Comparison of ENCODE assay signal across 14 cellular contexts in genomic region chrX:40087574-40088298, GRCh38. TPM values are rescaled to one million over a fixed set of nuclear protein-coding genes. Genes with fewer than 3 reads are reported as not detected.
DNase-seq lines count a peak whose midpoint lies in the region; ATAC-seq and TF ChIP-seq lines count a peak whose summit lies in the region.
"Had no signal": no experiment of that assay in that cellular context is flagged by ENCODE, and none has a peak within 500 bp of the region (broad histone marks: within the 10 kb centered on the region; RNA-seq: fewer than 3 reads in every experiment).

No MANE protein-coding gene starts in this region.

- intact Hi-C loops in tibial artery (cut with DNase I; ENCODE audit: low total_unique reads), result no loop called here

- peak overlapping the region; percentile 36 for H3K27ac Mint-ChIP-seq in chondrocyte (ENCODE audit: unreplicated experiment)
- H3K27ac Mint-ChIP-seq: activated CD4-positive, alpha-beta T cell treated with anti-CD3 and anti-CD28 coated beads, Interleukin-2, amount 10 ng/mL, durations not matched to agents 24 days and 14 days; T-helper 17 cell had no signal

- no peaks in the 10 kb centered on the region for H3K36me3 Mint-ChIP-seq in chondrocyte (ENCODE audit: low read depth)

- no peak for DNase-seq in chondrocyte (ENCODE audit: low spot score)
- no peak for DNase-seq in tibial artery
- no peak for DNase-seq in stimulated activated naive CD4-positive, alpha-beta T cell (lab: John Stamatoyannopoulos, UW)
- no peak for DNase-seq in A172 (ENCODE audit: low spot score)
- no peak for DNase-seq in stimulated activated CD4-positive, alpha-beta T cell treated with anti-CD3 and anti-CD28 coated beads, Interleukin-4, amount 100 ng/mL, for 24 hours
- DNase-seq: activated CD4-positive, alpha-beta T cell treated with anti-CD3 and anti-CD28 coated beads, Interleukin-2, amount 10 ng/mL, durations not matched to agents 24 days and 14 days; activated T-cell treated with anti-CD3 and anti-CD28 coated beads, Interleukin-2, amount 50 U/mL, for 4 hours; amygdala; CD4-positive, alpha-beta memory T cell; NCI-H345; T-helper 17 cell had no signal

- H3K27me3 Mint-ChIP-seq in chondrocyte (ENCODE audit: low read depth), result no peaks in the 10 kb centered on the region
- H3K27me3 Mint-ChIP-seq: activated CD4-positive, alpha-beta T cell treated with anti-CD3 and anti-CD28 coated beads, Interleukin-2, amount 10 ng/mL, durations not matched to agents 24 days and 14 days; CD4-positive, alpha-beta memory T cell; T-helper 17 cell had no signal

- TF ChIP-seq CTCF in chondrocyte (IDR thresholded peaks at IDR 0.05), result no peak
- TF ChIP-seq CTCF in tibial artery (IDR thresholded peaks at IDR 0.05), result no peak

- 9% methylated on average over 3 of the region's 11 CpGs; no CpG with 5 or more reads in 1 of the 2 experiments for WGBS in mesodermal cell (ENCODE audit: insufficient coverage in 2 of 2), 2 experiments

- no peak overlapping the region for H3K9ac ChIP-seq in HUES48 (ENCODE audit: low read depth, low read length)

- H3K9me3 Mint-ChIP-seq in chondrocyte (ENCODE audit: low read depth), result no peaks in the 10 kb centered on the region
- H3K9me3 Mint-ChIP-seq: activated CD4-positive, alpha-beta T cell treated with anti-CD3 and anti-CD28 coated beads, Interleukin-2, amount 10 ng/mL, durations not matched to agents 24 days and 14 days; activated T-cell treated with anti-CD3 and anti-CD28 coated beads, Interleukin-2, amount 50 U/mL, for 4 hours had no signal

- no peak for ATAC-seq in GM18907 (IDR thresholded peaks at IDR 0.05; ENCODE audit: unreplicated experiment)
- ATAC-seq: activated T-cell treated with anti-CD3 and anti-CD28 coated beads, Interleukin-2, amount 50 U/mL, for 4 hours; T-helper 17 cell had no signal

- H3K36me3 ChIP-seq in HUES48 (ENCODE audit: control insufficient read depth, insufficient read depth, low read length) (no peaks in the 10 kb centered on the region), mesodermal cell (ENCODE audit: control insufficient read depth, insufficient read depth, low read length) (no peaks in the 10 kb centered on the region), tibial artery (no peaks in the 10 kb centered on the region)

- H3K4me3 Mint-ChIP-seq in chondrocyte (ENCODE audit: unreplicated experiment), result no peak overlapping the region
- H3K4me3 Mint-ChIP-seq: activated CD4-positive, alpha-beta T cell treated with anti-CD3 and anti-CD28 coated beads, Interleukin-2, amount 10 ng/mL, durations not matched to agents 24 days and 14 days; activated T-cell treated with anti-CD3 and anti-CD28 coated beads, Interleukin-2, amount 50 U/mL, for 4 hours had no signal

- H3K4me1 Mint-ChIP-seq in chondrocyte (ENCODE audit: low read depth), result peaks cover 52% of the 10 kb centered on the region

- peaks cover 54% of the 10 kb centered on the region for H3K4me1 ChIP-seq in HUES48 (ENCODE audit: control insufficient read depth, insufficient read depth, low read length)
- H3K4me1 ChIP-seq in mesodermal cell (ENCODE audit: control insufficient read depth, insufficient read depth, low read length, poor library complexity, severe bottlenecking), result peaks cover 40% of the 10 kb centered on the region
- H3K4me1 ChIP-seq in tibial artery, result peaks cover 0 to 83% (median 44%) of the 10 kb centered on the region in 4 donors

- peaks cover 45% of the 10 kb centered on the region for H3K27me3 ChIP-seq in HUES48 (ENCODE audit: control insufficient read depth, insufficient read depth, low read length)
- H3K27me3 ChIP-seq in tibial artery, result no peaks in the 10 kb centered on the region

- peak overlapping the region; percentile 9 for H3K4me3 ChIP-seq in HUES48 (ENCODE audit: low read depth, low read length)
- H3K4me3 ChIP-seq in mesodermal cell (ENCODE audit: extremely low read depth, insufficient read depth, low read length, poor library complexity, severe bottlenecking), result no peak overlapping the region
- no peak overlapping the region for H3K4me3 ChIP-seq in tibial artery

- H3K9me3 ChIP-seq in HUES48 (ENCODE audit: control insufficient read depth, insufficient read depth, low read length) (no peaks in the 10 kb centered on the region), mesodermal cell (ENCODE audit: control insufficient read depth, low read length) (no peaks in the 10 kb centered on the region), tibial artery (no peaks in the 10 kb centered on the region)

- H3K27ac ChIP-seq in HUES48 (ENCODE audit: low read depth, low read length) (peak overlapping the region; percentile 3), mesodermal cell (ENCODE audit: low read depth, low read length, severe bottlenecking) (peak overlapping the region; percentile 10), tibial artery (peak overlapping the region; percentile 44 to 73)

RNA-seq across cellular contexts. Expression of gene BCOR, which starts 10.0 kb away (rescaled TPM):
- 10.8 to 19.0 TPM (median 11.0 TPM) in 3 replicates for total RNA-seq in chondrocyte
- polyA plus RNA-seq in mesodermal cell (2013, experiment 1 of 2), result 21.2 TPM
- polyA plus RNA-seq in mesodermal cell (2013, experiment 2 of 2), result 19.5 TPM
- total RNA-seq in A172 (2014; rRNA removed; shearing (Covaris generic)), result 10.9 and 20.5 TPM in 2 replicates

Comparison
In these comparisons a context has a peak if more than half of its experiments do, and no peak if none do; other contexts are left out.
1. H3K27ac ChIP-seq: peak in every context shown above with its lines; median percentile 58 in tibial artery; 10 in mesodermal cell; 3 in HUES48.